Comparison of ENCODE assay signal across 31 cellular contexts in genomic region chr12:53456654-53457366, GRCh38. TPM values are rescaled to one million over a fixed set of nuclear protein-coding genes. Genes with fewer than 3 reads are reported as not detected.
A peak's percentile ranks its signal among the peaks of the same experiment; 100 is the strongest.
DNase-seq lines count a peak whose midpoint lies in the region; ATAC-seq, FAIRE-seq and TF ChIP-seq lines count a peak whose summit lies in the region.
"Had no signal": no experiment of that assay in that cellular context is flagged by ENCODE, and none has a peak within 500 bp of the region (broad histone marks: within the 10 kb centered on the region; RNA-seq: fewer than 3 reads in every experiment).

No MANE protein-coding gene starts in this region.

- H3K4me3 ChIP-seq in HepG2 (replicated peaks in 1 of 3; ENCODE audit: insufficient read depth in 1 of 3, low read depth in 2 of 3, low read length in 3 of 3) (no peak overlapping the region), right lobe of liver (no peak overlapping the region), mesenchymal stem cell (ENCODE audit: insufficient read depth in 1 of 2, low read depth in 1 of 2, low read length in 2 of 2) (no peak overlapping the region), esophagus muscularis mucosa (no peak overlapping the region)
- H3K4me3 ChIP-seq: lung, MG63, neural progenitor cell had no signal

- H3K4me1 ChIP-seq in HepG2 (ENCODE audit: insufficient read depth, low read length) (peaks cover 48% of the 10 kb centered on the region), right lobe of liver (peaks cover 0 to 16% (median 4%) of the 10 kb centered on the region in 4 donors), mesenchymal stem cell (ENCODE audit: control insufficient read depth, insufficient read depth, low read depth, low read length) (peaks cover 6% of the 10 kb centered on the region), esophagus muscularis mucosa (peaks cover 35 to 57% (median 45%) of the 10 kb centered on the region in 4 donors)

- no peak overlapping the region for H3K18ac ChIP-seq in mesenchymal stem cell (ENCODE audit: low read depth in 1 of 2, low read length in 2 of 2)

- H4K8ac ChIP-seq in mesenchymal stem cell (ENCODE audit: low read length), result no peak overlapping the region

- no peak overlapping the region for H2BK15ac ChIP-seq in mesenchymal stem cell (ENCODE audit: low read depth, poor library complexity, severe bottlenecking)

- H3K27ac ChIP-seq in HepG2 (ENCODE audit: extremely low read length, insufficient read depth, low read length) (no peak overlapping the region), right lobe of liver (no peak overlapping the region), mesenchymal stem cell (ENCODE audit: low read length, poor library complexity, severe bottlenecking) (no peak overlapping the region), esophagus muscularis mucosa (replicated peaks in 1 of 4) (no peak overlapping the region)
- H3K27ac ChIP-seq: neural progenitor cell had no signal

- H2AFZ ChIP-seq in HepG2 (ENCODE audit: low read length) (no peak overlapping the region), mesenchymal stem cell (ENCODE audit: low read depth, low read length) (no peak overlapping the region)
- H2AFZ ChIP-seq: neural progenitor cell had no signal

- POLR2A ChIA-PET in HepG2 (lab: Yijun Ruan, JAX), result no interaction called here

- no peak for DNase-seq in HepG2 (ENCODE audit: low spot score)
- DNase-seq in right lobe of liver, result no peak
- peak; percentile 31 for DNase-seq in RCC 7860 (ENCODE audit: low spot score)
- DNase-seq in mesenchymal stem cell, result no peak
- no peak for DNase-seq in NK-92 treated with Interleukin-12 subunit alpha and Interleukin-12 subunit beta, amount 100 ng/mL, for 24 hours (lab: John Stamatoyannopoulos, UW)
- DNase-seq in NCI-H128 (lab: John Stamatoyannopoulos, UW; ENCODE audit: unreplicated experiment), result no peak
- no peak for DNase-seq in esophagus muscularis mucosa (ENCODE audit: extremely low spot score)
- DNase-seq: activated CD4-positive, alpha-beta T cell treated with anti-CD3 and anti-CD28 coated beads for 4 hours; activated naive CD4-positive, alpha-beta T cell treated with Interleukin-2 at 50 U/mL for 16 hours; activated T-cell treated with anti-CD3 and anti-CD28 coated beads, Interleukin-2, amount 50 U/mL, for 48 hours; amygdala; DMS53; effector CD4-positive, alpha-beta T cell; head of caudate nucleus; kidney; MG63; NCI-H146; NCI-H2107; NCI-H446 treated with DMSO at 0.1 percent for 48 hours; posterior cingulate gyrus; stimulated activated CD4-positive, alpha-beta T cell treated with anti-CD3 and anti-CD28 coated beads, Interleukin-15, amount 100 ng/mL, for 24 hours; stimulated activated naive CD4-positive, alpha-beta T cell had no signal

- WGBS in HepG2 (ENCODE audit: low lambda C conversion rate), result 85% methylated on average over 6 of the region's 6 CpGs
- WGBS in right lobe of liver (ENCODE audit: insufficient coverage, low coverage, low lambda C conversion rate, missing lambda C conversion rate), result 56% methylated on average over 6 of the region's 6 CpGs
- 81% methylated on average over 5 of the region's 6 CpGs for WGBS in mesenchymal stem cell
- 73% methylated on average over 6 of the region's 6 CpGs for WGBS in esophagus muscularis mucosa

- no peak overlapping the region for H3K4ac ChIP-seq in mesenchymal stem cell (ENCODE audit: low read depth in 1 of 2, low read length in 2 of 2)

- no peak overlapping the region for H2BK5ac ChIP-seq in mesenchymal stem cell (ENCODE audit: low read depth, low read length, poor library complexity, severe bottlenecking)

- no peaks in the 10 kb centered on the region for H3K27me3 ChIP-seq in HepG2 (ENCODE audit: control insufficient read depth in 1 of 2, insufficient read depth in 2 of 2, low read length in 2 of 2)
- H3K27me3 ChIP-seq in right lobe of liver, result no peaks in the 10 kb centered on the region
- no peaks in the 10 kb centered on the region for H3K27me3 ChIP-seq in mesenchymal stem cell (ENCODE audit: control insufficient read depth in 1 of 2, insufficient read depth in 1 of 2, low read length in 2 of 2)
- H3K27me3 ChIP-seq in esophagus muscularis mucosa, result no peaks in the 10 kb centered on the region
- H3K27me3 ChIP-seq: MG63, neural progenitor cell had no signal

- H3K14ac ChIP-seq in mesenchymal stem cell (ENCODE audit: low read length in 2 of 2), result no peak overlapping the region

- CTCF ChIA-PET in HepG2 (lab: Yijun Ruan, JAX; ENCODE audit: low intra/inter-chr PET ratio, low total read pairs), result no interaction called here

- no peak overlapping the region for H2BK120ac ChIP-seq in mesenchymal stem cell (ENCODE audit: low read depth, low read length)

- TF ChIP-seq EP300 in HepG2 (IDR thresholded peaks at IDR 0.05; ENCODE audit: low read depth in 2 of 2, low read length in 2 of 2), result no peak
- TF ChIP-seq EP300 in HepG2 (CRISPR knock-in tag; IDR thresholded peaks at IDR 0.05; ENCODE audit: borderline replicate concordance), result no peak
- TF ChIP-seq EP300 in esophagus muscularis mucosa (IDR thresholded peaks at IDR 0.05), result no peak

- no peak overlapping the region for H3K9ac ChIP-seq in HepG2 (ENCODE audit: insufficient read depth, low read depth, low read length)
- H3K9ac ChIP-seq in mesenchymal stem cell (ENCODE audit: low read length), result peak overlapping the region; percentile 8
- H3K9ac ChIP-seq: neural progenitor cell had no signal

- FAIRE-seq in HepG2 (lab: Jason Lieb, UNC), result no peak
- FAIRE-seq in RCC 7860 (lab: Jason Lieb, UNC), result peak; percentile 73
- FAIRE-seq: H54, kidney had no signal

- H3K9me3 ChIP-seq in HepG2 (ENCODE audit: low read length), result no peaks in the 10 kb centered on the region
- no peaks in the 10 kb centered on the region for H3K9me3 ChIP-seq in right lobe of liver
- no peaks in the 10 kb centered on the region for H3K9me3 ChIP-seq in mesenchymal stem cell (ENCODE audit: control insufficient read depth, low read length)
- H3K9me3 ChIP-seq in esophagus muscularis mucosa, result no peaks in the 10 kb centered on the region
- H3K9me3 ChIP-seq: MG63 had no signal

- no peak overlapping the region for H4K91ac ChIP-seq in mesenchymal stem cell (ENCODE audit: low read length)

- no peak overlapping the region for H3K23ac ChIP-seq in mesenchymal stem cell (ENCODE audit: low read length in 2 of 2)

- in situ Hi-C loops in HepG2 (cut with HindIII; ENCODE audit: extremely low pct_ligation_motif_present, low pct_unique_long_range_greater_than_20kb), result no loop called here

- peaks cover 82% of the 10 kb centered on the region for H3K79me2 ChIP-seq in HepG2 (ENCODE audit: insufficient read depth, low read length)

- peaks cover 76% of the 10 kb centered on the region for H4K20me1 ChIP-seq in HepG2 (ENCODE audit: insufficient read depth, low read length)

- H3K4me2 ChIP-seq in HepG2 (ENCODE audit: low read depth, low read length) (no peak overlapping the region), mesenchymal stem cell (ENCODE audit: low read length, poor library complexity, severe bottlenecking) (no peak overlapping the region)
- H3K4me2 ChIP-seq: neural progenitor cell had no signal

- intact Hi-C loops in HepG2 (cut with micrococcal nuclease; ENCODE audit: unreplicated experiment) (no loop called here), right lobe of liver (cut with DNase I) (no loop called here), esophagus muscularis mucosa (cut with DNase I) (no loop called here)

- no TSS peak for BruUV-seq in HepG2 (replicated peaks; lab: Mats Ljungman, UMichigan)

- H3K36me3 ChIP-seq in HepG2 (replicated peaks in 1 of 2; ENCODE audit: control insufficient read depth in 1 of 2, insufficient read depth in 2 of 2, low read length in 2 of 2) (peaks cover 28 to 80% of the 10 kb centered on the region in 2 experiments), right lobe of liver (peaks cover 40 to 75% (median 61%) of the 10 kb centered on the region in 4 donors), mesenchymal stem cell (ENCODE audit: control insufficient read depth in 1 of 2, insufficient read depth in 2 of 2, low read depth in 1 of 2, low read length in 2 of 2) (peaks cover 48 to 83% of the 10 kb centered on the region in 2 experiments), esophagus muscularis mucosa (peaks cover 74 to 81% (median 78%) of the 10 kb centered on the region in 4 donors)

- H3K79me1 ChIP-seq in mesenchymal stem cell (replicated peaks; ENCODE audit: low read length, poor library complexity, severe bottlenecking), result no peaks in the 10 kb centered on the region

- H2BK12ac ChIP-seq in mesenchymal stem cell (ENCODE audit: low read length in 2 of 2), result no peak overlapping the region

- no peak for TF ChIP-seq RAD21 in HepG2 (CRISPR knock-in tag; IDR thresholded peaks at IDR 0.05)

- ATAC-seq in HepG2 (no peak), right lobe of liver (no peak), HG03378 (IDR thresholded peaks at IDR 0.05; ENCODE audit: unreplicated experiment) (no peak)

- TF ChIP-seq CTCF in HepG2 (CRISPR knock-in tag; IDR thresholded peaks at IDR 0.05) (no peak), right lobe of liver (IDR thresholded peaks at IDR 0.05) (no peak), esophagus muscularis mucosa (IDR thresholded peaks at IDR 0.05) (no peak)

- peak in 1 of 2 experiments; percentile 43; a peak in 1 of 4 replicates for TF ChIP-seq POLR2A in HepG2 (IDR thresholded peaks at IDR 0.05; ENCODE audit: insufficient read depth in 1 of 2, low read depth in 2 of 2, low read length in 2 of 2)
- TF ChIP-seq POLR2A in right lobe of liver (IDR thresholded peaks at IDR 0.05), result no peak
- TF ChIP-seq POLR2A in esophagus muscularis mucosa (IDR thresholded peaks at IDR 0.05; ENCODE audit: low read depth), result no peak

- no peak overlapping the region for H2AK5ac ChIP-seq in mesenchymal stem cell (ENCODE audit: low read length, severe bottlenecking)

RNA-seq across cellular contexts. Expression of gene PCBP2, which starts 4.9 kb away (rescaled TPM):
- total RNA-seq in HepG2 (2016; rRNA removed; fragmentation: Illumina TruSeq; extraction: Trizol) (154 and 265 TPM in 2 replicates), right lobe of liver (100 to 1,000 TPM; 254 to 463 (median 347) TPM), esophagus muscularis mucosa (100 to 1,000 TPM; 275 to 374 (median 365) TPM)
- 156 and 172 TPM in 2 replicates for total RNA-seq in HepG2 (2016; cell fraction: cytosol; rRNA removed; fragmentation: Illumina TruSeq; extraction: Trizol; ENCODE audit: low read depth)
- 132 and 265 TPM in 2 replicates for total RNA-seq in HepG2 (2016; cell fraction: insoluble cytoplasmic fraction; rRNA removed; fragmentation: Illumina TruSeq; extraction: Trizol)
- total RNA-seq in HepG2 (2016; cell fraction: membrane; rRNA removed; fragmentation: Illumina TruSeq; extraction: Trizol), result 447 and 497 TPM in 2 replicates
- total RNA-seq in HepG2 (2016; cell fraction: nucleus; rRNA removed; fragmentation: Illumina TruSeq; extraction: Trizol), result 279 and 306 TPM in 2 replicates
- 345 and 390 TPM in 2 replicates for polyA plus RNA-seq in HepG2 (2011; rRNA removed)
- polyA plus RNA-seq in HepG2 (2011; cell fraction: cytosol; rRNA removed), result 323 and 364 TPM in 2 replicates
- 477 and 513 TPM in 2 replicates for polyA plus RNA-seq in HepG2 (2011; cell fraction: nucleus; rRNA removed)
- polyA plus RNA-seq in HepG2 (2012), result 786 and 1,014 TPM in 2 replicates
- polyA plus RNA-seq in HepG2 (2016; cell fraction: cytosol; fragmentation: Illumina TruSeq; extraction: Trizol; ENCODE audit: low read depth), result 954 and 1,027 TPM in 2 replicates
- polyA plus RNA-seq in HepG2 (2016; cell fraction: insoluble cytoplasmic fraction; fragmentation: Illumina TruSeq; extraction: Trizol; ENCODE audit: low read depth), result 599 and 702 TPM in 2 replicates
- 1,162 and 1,386 TPM in 2 replicates for polyA plus RNA-seq in HepG2 (2016; cell fraction: membrane; fragmentation: Illumina TruSeq; extraction: Trizol; ENCODE audit: low read depth)
- 670 and 689 TPM in 2 replicates for polyA plus RNA-seq in HepG2 (2016; cell fraction: nucleus; fragmentation: Illumina TruSeq; extraction: Trizol; ENCODE audit: insufficient read depth, low read depth)
- 709 and 1,043 TPM in 2 replicates for polyA minus RNA-seq in HepG2 (2011; rRNA and poly(A)+ RNA removed; ENCODE audit: low replicate concordance)
- 515 and 646 TPM in 2 replicates for polyA minus RNA-seq in HepG2 (2011; cell fraction: cytosol; rRNA and poly(A)+ RNA removed)
- polyA minus RNA-seq in HepG2 (2011; cell fraction: nucleus; rRNA and poly(A)+ RNA removed), result 549 and 596 TPM in 2 replicates
- 467 TPM for polyA plus RNA-seq in mesenchymal stem cell (2013, experiment 1 of 2)
- 455 TPM for polyA plus RNA-seq in mesenchymal stem cell (2013, experiment 2 of 2)

RNA-seq across cellular contexts. Expression of gene PRR13, which starts 15.3 kb away (rescaled TPM):
- total RNA-seq in HepG2 (2016; rRNA removed; fragmentation: Illumina TruSeq; extraction: Trizol), result 102 and 109 TPM in 2 replicates
- 78.3 and 97.6 TPM in 2 replicates for total RNA-seq in HepG2 (2016; cell fraction: cytosol; rRNA removed; fragmentation: Illumina TruSeq; extraction: Trizol; ENCODE audit: low read depth)
- total RNA-seq in HepG2 (2016; cell fraction: insoluble cytoplasmic fraction; rRNA removed; fragmentation: Illumina TruSeq; extraction: Trizol), result 99.2 and 114 TPM in 2 replicates
- 113 and 134 TPM in 2 replicates for total RNA-seq in HepG2 (2016; cell fraction: membrane; rRNA removed; fragmentation: Illumina TruSeq; extraction: Trizol)
- total RNA-seq in HepG2 (2016; cell fraction: nucleus; rRNA removed; fragmentation: Illumina TruSeq; extraction: Trizol), result 37.8 and 46.1 TPM in 2 replicates
- polyA plus RNA-seq in HepG2 (2011; rRNA removed), result 65.0 and 70.4 TPM in 2 replicates
- polyA plus RNA-seq in HepG2 (2011; cell fraction: cytosol; rRNA removed), result 58.7 and 62.8 TPM in 2 replicates
- polyA plus RNA-seq in HepG2 (2011; cell fraction: nucleus; rRNA removed), result 20.0 and 31.0 TPM in 2 replicates
- 99.5 and 141 TPM in 2 replicates for polyA plus RNA-seq in HepG2 (2012)
- polyA plus RNA-seq in HepG2 (2016; cell fraction: cytosol; fragmentation: Illumina TruSeq; extraction: Trizol; ENCODE audit: low read depth), result 115 and 156 TPM in 2 replicates
- 164 and 180 TPM in 2 replicates for polyA plus RNA-seq in HepG2 (2016; cell fraction: insoluble cytoplasmic fraction; fragmentation: Illumina TruSeq; extraction: Trizol; ENCODE audit: low read depth)
- 149 and 177 TPM in 2 replicates for polyA plus RNA-seq in HepG2 (2016; cell fraction: membrane; fragmentation: Illumina TruSeq; extraction: Trizol; ENCODE audit: low read depth)
- polyA plus RNA-seq in HepG2 (2016; cell fraction: nucleus; fragmentation: Illumina TruSeq; extraction: Trizol; ENCODE audit: insufficient read depth, low read depth), result 113 and 118 TPM in 2 replicates
- polyA minus RNA-seq in HepG2 (2011; rRNA and poly(A)+ RNA removed; ENCODE audit: low replicate concordance), result 59.9 and 104 TPM in 2 replicates
- 20.7 and 32.5 TPM in 2 replicates for polyA minus RNA-seq in HepG2 (2011; cell fraction: cytosol; rRNA and poly(A)+ RNA removed)
- 18.5 and 23.0 TPM in 2 replicates for polyA minus RNA-seq in HepG2 (2011; cell fraction: nucleus; rRNA and poly(A)+ RNA removed)
- total RNA-seq in right lobe of liver, result 10 to 100 TPM; 35.9 to 91.2 (median 61.0) TPM
- 326 TPM for polyA plus RNA-seq in mesenchymal stem cell (2013, experiment 1 of 2)
- polyA plus RNA-seq in mesenchymal stem cell (2013, experiment 2 of 2), result 326 TPM
- 10 to 100 TPM; 47.8 to 77.6 (median 65.3) TPM for total RNA-seq in esophagus muscularis mucosa

RNA-seq across cellular contexts. Expression of gene AMHR2, which starts 33.2 kb away (rescaled TPM):
- total RNA-seq in HepG2 (2016; rRNA removed; fragmentation: Illumina TruSeq; extraction: Trizol) (0.58 and 0.90 TPM in 2 replicates), right lobe of liver (under 1 TPM; 0.09 to 0.74 (median 0.48) TPM), esophagus muscularis mucosa (under 1 TPM in 2 of 4 donors, not detected in 2; 0.33 to 0.92 TPM)
- total RNA-seq in HepG2 (2016; cell fraction: cytosol; rRNA removed; fragmentation: Illumina TruSeq; extraction: Trizol; ENCODE audit: low read depth), result 0.44 and 0.81 TPM in 2 replicates
- 0.45 and 1.1 TPM in 2 replicates for total RNA-seq in HepG2 (2016; cell fraction: insoluble cytoplasmic fraction; rRNA removed; fragmentation: Illumina TruSeq; extraction: Trizol)
- total RNA-seq in HepG2 (2016; cell fraction: membrane; rRNA removed; fragmentation: Illumina TruSeq; extraction: Trizol), result 0.59 and 0.83 TPM in 2 replicates
- total RNA-seq in HepG2 (2016; cell fraction: nucleus; rRNA removed; fragmentation: Illumina TruSeq; extraction: Trizol), result 0.37 TPM in 1 of 2 replicates, not detected in the other
- polyA plus RNA-seq in HepG2 (2011; rRNA removed), result 0.24 and 0.50 TPM in 2 replicates
- polyA plus RNA-seq in HepG2 (2011; cell fraction: cytosol; rRNA removed), result 0.37 and 0.81 TPM in 2 replicates
- 0.80 and 0.90 TPM in 2 replicates for polyA plus RNA-seq in HepG2 (2011; cell fraction: nucleus; rRNA removed)
- 0.15 and 0.21 TPM in 2 replicates for polyA plus RNA-seq in HepG2 (2012)
- 0.43 and 0.48 TPM in 2 replicates for polyA plus RNA-seq in HepG2 (2016; cell fraction: cytosol; fragmentation: Illumina TruSeq; extraction: Trizol; ENCODE audit: low read depth)
- 0.48 and 1.4 TPM in 2 replicates for polyA plus RNA-seq in HepG2 (2016; cell fraction: insoluble cytoplasmic fraction; fragmentation: Illumina TruSeq; extraction: Trizol; ENCODE audit: low read depth)
- 0.47 and 0.73 TPM in 2 replicates for polyA plus RNA-seq in HepG2 (2016; cell fraction: membrane; fragmentation: Illumina TruSeq; extraction: Trizol; ENCODE audit: low read depth)
- polyA plus RNA-seq in HepG2 (2016; cell fraction: nucleus; fragmentation: Illumina TruSeq; extraction: Trizol; ENCODE audit: insufficient read depth, low read depth), result 0.80 and 0.85 TPM in 2 replicates
- 0.49 and 0.66 TPM in 2 replicates for polyA minus RNA-seq in HepG2 (2011; rRNA and poly(A)+ RNA removed; ENCODE audit: low replicate concordance)
- polyA minus RNA-seq in HepG2 (2011; cell fraction: cytosol; rRNA and poly(A)+ RNA removed), result not detected in 2 replicates
- 0.25 and 0.64 TPM in 2 replicates for polyA minus RNA-seq in HepG2 (2011; cell fraction: nucleus; rRNA and poly(A)+ RNA removed)
- polyA plus RNA-seq in mesenchymal stem cell (2013, experiment 1 of 2), result 0.01 TPM
- not detected for polyA plus RNA-seq in mesenchymal stem cell (2013, experiment 2 of 2)
- total RNA-seq: activated CD8-positive, alpha-beta memory T cell treated with anti-CD3 and anti-CD28 coated beads for 36 hours; epithelial cell of proximal tubule; fibroblast of villous mesenchyme; G401; kidney had no signal
- polyA plus RNA-seq: BJ had no signal

RNA-seq across cellular contexts. Expression of gene MAP3K12, which starts 42.4 kb away (rescaled TPM):
- total RNA-seq in HepG2 (2016; rRNA removed; fragmentation: Illumina TruSeq; extraction: Trizol) (0.13 and 0.20 TPM in 2 replicates), right lobe of liver (1 to 10 TPM in 4 of 6 experiments, under 1 TPM in 2; 0.68 to 2.9 (median 1.5) TPM), esophagus muscularis mucosa (10 to 100 TPM; 12.6 to 20.1 (median 18.9) TPM)
- under 0.01 and 0.10 TPM in 2 replicates for total RNA-seq in HepG2 (2016; cell fraction: cytosol; rRNA removed; fragmentation: Illumina TruSeq; extraction: Trizol; ENCODE audit: low read depth)
- total RNA-seq in HepG2 (2016; cell fraction: insoluble cytoplasmic fraction; rRNA removed; fragmentation: Illumina TruSeq; extraction: Trizol), result 0.25 and 0.28 TPM in 2 replicates
- total RNA-seq in HepG2 (2016; cell fraction: membrane; rRNA removed; fragmentation: Illumina TruSeq; extraction: Trizol), result 0.03 and 0.25 TPM in 2 replicates
- 0.16 and 0.28 TPM in 2 replicates for total RNA-seq in HepG2 (2016; cell fraction: nucleus; rRNA removed; fragmentation: Illumina TruSeq; extraction: Trizol)
- polyA plus RNA-seq in HepG2 (2011; rRNA removed), result 1.1 and 1.3 TPM in 2 replicates
- 0.23 and 0.60 TPM in 2 replicates for polyA plus RNA-seq in HepG2 (2011; cell fraction: cytosol; rRNA removed)
- polyA plus RNA-seq in HepG2 (2011; cell fraction: nucleus; rRNA removed), result 5.5 and 6.6 TPM in 2 replicates
- 1.9 and 2.3 TPM in 2 replicates for polyA plus RNA-seq in HepG2 (2012)
- polyA plus RNA-seq in HepG2 (2016; cell fraction: cytosol; fragmentation: Illumina TruSeq; extraction: Trizol; ENCODE audit: low read depth), result 0.02 TPM in 1 of 2 replicates, not detected in the other
- 0.05 and 0.10 TPM in 2 replicates for polyA plus RNA-seq in HepG2 (2016; cell fraction: insoluble cytoplasmic fraction; fragmentation: Illumina TruSeq; extraction: Trizol; ENCODE audit: low read depth)
- polyA plus RNA-seq in HepG2 (2016; cell fraction: membrane; fragmentation: Illumina TruSeq; extraction: Trizol; ENCODE audit: low read depth), result not detected in 2 replicates
- polyA plus RNA-seq in HepG2 (2016; cell fraction: nucleus; fragmentation: Illumina TruSeq; extraction: Trizol; ENCODE audit: insufficient read depth, low read depth), result 0.34 and 1.5 TPM in 2 replicates
- 1.4 and 3.4 TPM in 2 replicates for polyA minus RNA-seq in HepG2 (2011; rRNA and poly(A)+ RNA removed; ENCODE audit: low replicate concordance)
- polyA minus RNA-seq in HepG2 (2011; cell fraction: cytosol; rRNA and poly(A)+ RNA removed), result 0.26 and 0.49 TPM in 2 replicates
- polyA minus RNA-seq in HepG2 (2011; cell fraction: nucleus; rRNA and poly(A)+ RNA removed), result 1.3 and 1.6 TPM in 2 replicates
- 59.4 TPM for polyA plus RNA-seq in mesenchymal stem cell (2013, experiment 1 of 2)
- 61.3 TPM for polyA plus RNA-seq in mesenchymal stem cell (2013, experiment 2 of 2)

RNA-seq across cellular contexts. Expression of gene TARBP2, which starts 44.3 kb away (rescaled TPM):
- 39.5 and 55.5 TPM in 2 replicates for total RNA-seq in HepG2 (2016; rRNA removed; fragmentation: Illumina TruSeq; extraction: Trizol)
- total RNA-seq in HepG2 (2016; cell fraction: cytosol; rRNA removed; fragmentation: Illumina TruSeq; extraction: Trizol; ENCODE audit: low read depth), result 73.3 and 74.5 TPM in 2 replicates
- 37.9 and 54.0 TPM in 2 replicates for total RNA-seq in HepG2 (2016; cell fraction: insoluble cytoplasmic fraction; rRNA removed; fragmentation: Illumina TruSeq; extraction: Trizol)
- total RNA-seq in HepG2 (2016; cell fraction: membrane; rRNA removed; fragmentation: Illumina TruSeq; extraction: Trizol), result 79.2 and 87.3 TPM in 2 replicates
- 45.3 and 52.6 TPM in 2 replicates for total RNA-seq in HepG2 (2016; cell fraction: nucleus; rRNA removed; fragmentation: Illumina TruSeq; extraction: Trizol)
- 47.0 and 49.2 TPM in 2 replicates for polyA plus RNA-seq in HepG2 (2011; rRNA removed)
- polyA plus RNA-seq in HepG2 (2011; cell fraction: cytosol; rRNA removed), result 34.4 and 52.5 TPM in 2 replicates
- polyA plus RNA-seq in HepG2 (2011; cell fraction: nucleus; rRNA removed), result 186 and 198 TPM in 2 replicates
- 22.1 and 25.4 TPM in 2 replicates for polyA plus RNA-seq in HepG2 (2012)
- 64.6 and 72.6 TPM in 2 replicates for polyA plus RNA-seq in HepG2 (2016; cell fraction: cytosol; fragmentation: Illumina TruSeq; extraction: Trizol; ENCODE audit: low read depth)
- 32.5 and 37.2 TPM in 2 replicates for polyA plus RNA-seq in HepG2 (2016; cell fraction: insoluble cytoplasmic fraction; fragmentation: Illumina TruSeq; extraction: Trizol; ENCODE audit: low read depth)
- 60.8 and 63.3 TPM in 2 replicates for polyA plus RNA-seq in HepG2 (2016; cell fraction: membrane; fragmentation: Illumina TruSeq; extraction: Trizol; ENCODE audit: low read depth)
- 85.1 and 85.5 TPM in 2 replicates for polyA plus RNA-seq in HepG2 (2016; cell fraction: nucleus; fragmentation: Illumina TruSeq; extraction: Trizol; ENCODE audit: insufficient read depth, low read depth)
- 46.1 and 74.4 TPM in 2 replicates for polyA minus RNA-seq in HepG2 (2011; rRNA and poly(A)+ RNA removed; ENCODE audit: low replicate concordance)
- 11.2 and 16.6 TPM in 2 replicates for polyA minus RNA-seq in HepG2 (2011; cell fraction: cytosol; rRNA and poly(A)+ RNA removed)
- 46.1 and 50.8 TPM in 2 replicates for polyA minus RNA-seq in HepG2 (2011; cell fraction: nucleus; rRNA and poly(A)+ RNA removed)
- 10 to 100 TPM; 15.1 to 20.8 (median 17.8) TPM for total RNA-seq in right lobe of liver
- polyA plus RNA-seq in mesenchymal stem cell (2013, experiment 1 of 2), result 22.2 TPM
- polyA plus RNA-seq in mesenchymal stem cell (2013, experiment 2 of 2), result 24.9 TPM
- total RNA-seq in esophagus muscularis mucosa, result 10 to 100 TPM; 12.7 to 16.6 (median 12.9) TPM
